Comparison of ENCODE assay signal across 8 cellular contexts in the genomic region with DNA sequence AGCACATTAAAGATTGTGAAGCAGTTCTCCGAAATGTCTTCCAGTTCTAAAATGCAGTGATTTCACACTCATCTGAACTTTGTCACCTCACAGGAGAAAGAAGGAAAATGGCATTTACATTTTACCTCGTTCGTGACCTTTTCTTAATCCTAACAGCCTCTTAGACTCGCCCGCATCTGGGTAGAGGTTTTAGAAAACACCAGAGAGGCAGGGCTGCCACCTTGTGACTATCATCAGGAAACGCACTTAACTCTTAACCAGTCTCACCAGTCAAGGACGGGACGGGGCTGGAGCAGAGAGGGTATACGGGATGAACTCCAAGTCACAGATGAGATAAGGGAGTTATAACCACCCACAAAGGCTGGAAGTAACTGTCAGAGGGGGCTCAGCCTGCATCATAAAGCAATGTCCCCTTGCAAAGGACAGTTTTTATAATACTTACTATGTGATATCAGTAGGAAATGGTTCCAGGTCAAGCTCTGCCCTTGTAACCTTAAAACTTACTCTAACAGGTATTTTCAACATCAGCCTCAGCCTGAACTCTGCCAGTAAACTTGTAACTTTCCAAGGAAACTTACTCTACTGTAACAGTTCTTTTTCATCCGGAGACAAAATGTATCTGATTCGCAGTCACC. TPM values are rescaled to one million over a fixed set of nuclear protein-coding genes. Genes with fewer than 3 reads are reported as not detected.
DNase-seq lines count a peak whose midpoint lies in the region; ATAC-seq, FAIRE-seq and TF ChIP-seq lines count a peak whose summit lies in the region.

No MANE protein-coding gene starts in this region.

- CTCF ChIA-PET in SK-N-SH (lab: Yijun Ruan, JAX): interaction anchor here (0.7 to 1.6 kb wide), 7 partner anchors 8 to 105 kb away, joined by 3 to 4 read pairs (median 3); a partner anchor contains a TSS

- H3K9me2 ChIP-seq in SK-N-SH: no peaks in the 10 kb centered on the region

- DNase-seq in ELF-1 (ENCODE audit: low read depth, low spot score): peak; percentile 10
- DNase-seq in MV-4-11 (lab: John Stamatoyannopoulos, UW): peak; percentile 79
- DNase-seq in SK-N-SH: peak; percentile 40
- peak; percentile 46 for DNase-seq in adipocyte (ENCODE audit: low read depth)
- peak; percentile 43 for DNase-seq in inferior parietal cortex (ENCODE audit: extremely low spot score)
- DNase-seq in stimulated activated CD4-positive, alpha-beta T cell treated with anti-CD3 and anti-CD28 coated beads, TNF-alpha, amount 100 ng/mL, for 4 hours (ENCODE audit: low read depth in 3 of 3): peak in 2 of 3 experiments; percentile 12 to 28
- DNase-seq in GM12892 (ENCODE audit: insufficient read length): no peak

- H4K20me1 ChIP-seq in SK-N-SH (ENCODE audit: insufficient read depth): no peaks in the 10 kb centered on the region

- FAIRE-seq in GM12892 (lab: Jason Lieb, UNC): no peak

- H3K27ac ChIP-seq in SK-N-SH (ENCODE audit: low read depth in 2 of 2, low read length in 1 of 2): no peak overlapping the region

- peaks cover 55% of the 10 kb centered on the region for H3K27me3 ChIP-seq in SK-N-SH (ENCODE audit: insufficient read depth)
- peaks cover 53% of the 10 kb centered on the region for H3K27me3 ChIP-seq in adipocyte (replicated peaks; ENCODE audit: control insufficient read depth, insufficient read depth, low read length)

- H3K4me2 ChIP-seq in SK-N-SH: no peak overlapping the region

- H3K4me3 ChIP-seq in SK-N-SH (ENCODE audit: low read depth in 2 of 2, low read length in 1 of 2) (no peak overlapping the region), adipocyte (ENCODE audit: low read length) (no peak overlapping the region)

- no peak overlapping the region for H3K9ac ChIP-seq in SK-N-SH
- H3K9ac ChIP-seq in adipocyte (ENCODE audit: low read length): no peak overlapping the region

- TF ChIP-seq CTCF in SK-N-SH (IDR thresholded peaks at IDR 0.05): peak; percentile 56

- H3K4me1 ChIP-seq in SK-N-SH (ENCODE audit: control insufficient read depth in 1 of 2, insufficient read depth in 2 of 2, low read depth in 1 of 2, low read length in 1 of 2) (no peaks in the 10 kb centered on the region; a peak in 1 of 4 replicates), adipocyte (ENCODE audit: control insufficient read depth, insufficient read depth, low read length) (no peaks in the 10 kb centered on the region)

- peak; percentile 58 for TF ChIP-seq RAD21 in SK-N-SH (IDR thresholded peaks at IDR 0.05; ENCODE audit: low read length)

- H3K9me3 ChIP-seq in SK-N-SH: no peaks in the 10 kb centered on the region
- no peaks in the 10 kb centered on the region for H3K9me3 ChIP-seq in adipocyte (ENCODE audit: control insufficient read depth, low read length)

- H3F3A ChIP-seq in SK-N-SH (replicated peaks; ENCODE audit: insufficient read depth): no peaks in the 10 kb centered on the region

- no peak overlapping the region for H2AFZ ChIP-seq in SK-N-SH (ENCODE audit: low read depth)

- H3K79me2 ChIP-seq in SK-N-SH (ENCODE audit: insufficient read depth): no peaks in the 10 kb centered on the region

- no peak for TF ChIP-seq EP300 in SK-N-SH (IDR thresholded peaks at IDR 0.05; ENCODE audit: borderline replicate concordance in 1 of 2, low read depth in 1 of 2, low read length in 1 of 2)

- ATAC-seq in HG02798 (IDR thresholded peaks at IDR 0.05; ENCODE audit: poor library complexity, unreplicated experiment): no peak

- H3K36me3 ChIP-seq in SK-N-SH (replicated peaks in 1 of 2; ENCODE audit: control insufficient read depth in 1 of 2, insufficient read depth in 2 of 2, low read length in 1 of 2): no peaks in the 10 kb centered on the region
- H3K36me3 ChIP-seq in adipocyte (ENCODE audit: control insufficient read depth, insufficient read depth, low read length, severe bottlenecking): no peaks in the 10 kb centered on the region

- TF ChIP-seq POLR2A in GM12892 (IDR thresholded peaks at IDR 0.05; ENCODE audit: low read depth, low read length): no peak

- POLR2A ChIA-PET in SK-N-SH (lab: Yijun Ruan, JAX): no interaction called here

- WGBS in SK-N-SH (ENCODE audit: low lambda C conversion rate): 13% methylated on average over 11 of the region's 11 CpGs

TF ChIP-seq in SK-N-SH, 30 proteins besides CTCF, POLR2A, EP300 and RAD21:
- peak; percentile 13; the same call in 1 of the 2 replicates for TF ChIP-seq SMC3 (IDR thresholded peaks at IDR 0.05; ENCODE audit: low read depth, low read length)
- TF ChIP-seq, protein P1, sequence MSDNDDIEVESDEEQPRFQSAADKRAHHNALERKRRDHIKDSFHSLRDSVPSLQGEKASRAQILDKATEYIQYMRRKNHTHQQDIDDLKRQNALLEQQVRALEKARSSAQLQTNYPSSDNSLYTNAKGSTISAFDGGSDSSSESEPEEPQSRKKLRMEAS (IDR thresholded peaks at IDR 0.05; ENCODE audit: low read depth): no peak

RNA-seq across cellular contexts. Expression of a gene that starts 8.6 kb away (rescaled TPM):
- polyA plus RNA-seq in SK-N-SH (2012; rRNA removed): not detected in 2 replicates
- polyA plus RNA-seq in SK-N-SH (2012; cell fraction: cytosol; rRNA removed): not detected in 2 replicates
- polyA plus RNA-seq in SK-N-SH (2012; cell fraction: nucleus; rRNA removed): not detected in 2 replicates
- not detected for polyA plus RNA-seq in GM12892 (2012; ENCODE audit: missing spikeins)

RNA-seq across cellular contexts. Expression of a gene that starts 38.3 kb away (rescaled TPM):
- not detected in 2 replicates for polyA plus RNA-seq in SK-N-SH (2012; rRNA removed)
- polyA plus RNA-seq in SK-N-SH (2012; cell fraction: cytosol; rRNA removed): not detected in 2 replicates
- polyA plus RNA-seq in SK-N-SH (2012; cell fraction: nucleus; rRNA removed): not detected in 2 replicates
- not detected for polyA plus RNA-seq in GM12892 (2012; ENCODE audit: missing spikeins)

RNA-seq across cellular contexts. Expression of a gene that starts 49.7 kb away (rescaled TPM):
- not detected in 2 replicates for polyA plus RNA-seq in SK-N-SH (2012; rRNA removed)
- not detected in 2 replicates for polyA plus RNA-seq in SK-N-SH (2012; cell fraction: cytosol; rRNA removed)
- not detected in 2 replicates for polyA plus RNA-seq in SK-N-SH (2012; cell fraction: nucleus; rRNA removed)
- not detected for polyA plus RNA-seq in GM12892 (2012; ENCODE audit: missing spikeins)

RNA-seq across cellular contexts. Expression of a gene that starts 58.6 kb away (rescaled TPM):
- not detected in 2 replicates for polyA plus RNA-seq in SK-N-SH (2012; rRNA removed)
- not detected in 2 replicates for polyA plus RNA-seq in SK-N-SH (2012; cell fraction: cytosol; rRNA removed)
- polyA plus RNA-seq in SK-N-SH (2012; cell fraction: nucleus; rRNA removed): not detected in 2 replicates
- not detected for polyA plus RNA-seq in GM12892 (2012; ENCODE audit: missing spikeins)
